2 cellular contexts compared by ENCODE assay signal in the genomic region with DNA sequence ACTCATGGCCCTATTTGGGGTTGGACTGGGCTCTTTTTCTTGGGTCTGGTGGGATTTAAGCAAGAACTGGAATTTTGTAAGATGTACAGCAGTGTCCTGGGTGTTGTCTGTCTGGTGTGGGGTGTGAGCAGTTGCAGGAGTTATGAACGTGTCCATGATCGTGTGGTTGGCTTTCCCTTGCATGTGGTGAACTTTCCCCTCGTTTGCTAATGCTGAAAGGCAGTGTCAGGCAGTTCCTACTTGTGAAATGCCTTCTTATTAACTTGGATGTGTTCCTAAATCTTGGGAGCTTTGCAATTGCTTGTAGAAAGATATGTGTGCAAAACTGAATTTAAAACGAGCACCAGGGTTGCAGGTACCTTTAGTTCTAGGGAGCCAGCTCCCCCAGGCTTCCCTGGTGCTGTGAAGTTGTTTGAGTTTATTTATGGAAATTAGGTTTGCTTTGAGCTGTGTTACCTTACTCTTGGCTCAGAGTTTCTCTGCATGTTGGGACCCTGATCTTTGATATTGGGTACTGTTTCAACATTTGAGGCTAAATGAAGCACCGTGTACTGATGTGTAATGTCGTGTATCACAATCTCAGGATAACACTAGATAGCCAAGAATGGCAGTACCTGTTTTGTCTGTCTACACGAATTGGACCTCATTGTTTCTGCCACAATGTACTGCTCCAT.
TF ChIP-seq lines count a peak whose summit lies in the region.

No MANE protein-coding gene starts in this region.

TF ChIP-seq in A549, 52 proteins besides CTCF, POLR2A, EP300 and RAD21:
- TF ChIP-seq, protein P1, sequence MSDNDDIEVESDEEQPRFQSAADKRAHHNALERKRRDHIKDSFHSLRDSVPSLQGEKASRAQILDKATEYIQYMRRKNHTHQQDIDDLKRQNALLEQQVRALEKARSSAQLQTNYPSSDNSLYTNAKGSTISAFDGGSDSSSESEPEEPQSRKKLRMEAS (IDR thresholded peaks at IDR 0.05), result no peak
- TF ChIP-seq, protein P2, sequence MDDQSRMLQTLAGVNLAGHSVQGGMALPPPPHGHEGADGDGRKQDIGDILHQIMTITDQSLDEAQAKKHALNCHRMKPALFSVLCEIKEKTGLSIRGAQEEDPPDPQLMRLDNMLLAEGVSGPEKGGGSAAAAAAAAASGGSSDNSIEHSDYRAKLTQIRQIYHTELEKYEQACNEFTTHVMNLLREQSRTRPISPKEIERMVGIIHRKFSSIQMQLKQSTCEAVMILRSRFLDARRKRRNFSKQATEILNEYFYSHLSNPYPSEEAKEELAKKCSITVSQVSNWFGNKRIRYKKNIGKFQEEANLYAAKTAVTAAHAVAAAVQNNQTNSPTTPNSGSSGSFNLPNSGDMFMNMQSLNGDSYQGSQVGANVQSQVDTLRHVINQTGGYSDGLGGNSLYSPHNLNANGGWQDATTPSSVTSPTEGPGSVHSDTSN (IDR thresholded peaks at IDR 0.05), result no peak
- TF ChIP-seq CEBPB (IDR thresholded peaks at IDR 0.05), result no peak

TF ChIP-seq in HCT116, 20 proteins besides CTCF, POLR2A, EP300 and RAD21 (continued from another document):
- TF ChIP-seq, protein P3, sequence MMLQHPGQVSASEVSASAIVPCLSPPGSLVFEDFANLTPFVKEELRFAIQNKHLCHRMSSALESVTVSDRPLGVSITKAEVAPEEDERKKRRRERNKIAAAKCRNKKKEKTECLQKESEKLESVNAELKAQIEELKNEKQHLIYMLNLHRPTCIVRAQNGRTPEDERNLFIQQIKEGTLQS (IDR thresholded peaks at IDR 0.05), result no peak
- TF ChIP-seq SIN3A (IDR thresholded peaks at IDR 0.05; ENCODE audit: low read depth), result no peak
- TF ChIP-seq, protein P4, sequence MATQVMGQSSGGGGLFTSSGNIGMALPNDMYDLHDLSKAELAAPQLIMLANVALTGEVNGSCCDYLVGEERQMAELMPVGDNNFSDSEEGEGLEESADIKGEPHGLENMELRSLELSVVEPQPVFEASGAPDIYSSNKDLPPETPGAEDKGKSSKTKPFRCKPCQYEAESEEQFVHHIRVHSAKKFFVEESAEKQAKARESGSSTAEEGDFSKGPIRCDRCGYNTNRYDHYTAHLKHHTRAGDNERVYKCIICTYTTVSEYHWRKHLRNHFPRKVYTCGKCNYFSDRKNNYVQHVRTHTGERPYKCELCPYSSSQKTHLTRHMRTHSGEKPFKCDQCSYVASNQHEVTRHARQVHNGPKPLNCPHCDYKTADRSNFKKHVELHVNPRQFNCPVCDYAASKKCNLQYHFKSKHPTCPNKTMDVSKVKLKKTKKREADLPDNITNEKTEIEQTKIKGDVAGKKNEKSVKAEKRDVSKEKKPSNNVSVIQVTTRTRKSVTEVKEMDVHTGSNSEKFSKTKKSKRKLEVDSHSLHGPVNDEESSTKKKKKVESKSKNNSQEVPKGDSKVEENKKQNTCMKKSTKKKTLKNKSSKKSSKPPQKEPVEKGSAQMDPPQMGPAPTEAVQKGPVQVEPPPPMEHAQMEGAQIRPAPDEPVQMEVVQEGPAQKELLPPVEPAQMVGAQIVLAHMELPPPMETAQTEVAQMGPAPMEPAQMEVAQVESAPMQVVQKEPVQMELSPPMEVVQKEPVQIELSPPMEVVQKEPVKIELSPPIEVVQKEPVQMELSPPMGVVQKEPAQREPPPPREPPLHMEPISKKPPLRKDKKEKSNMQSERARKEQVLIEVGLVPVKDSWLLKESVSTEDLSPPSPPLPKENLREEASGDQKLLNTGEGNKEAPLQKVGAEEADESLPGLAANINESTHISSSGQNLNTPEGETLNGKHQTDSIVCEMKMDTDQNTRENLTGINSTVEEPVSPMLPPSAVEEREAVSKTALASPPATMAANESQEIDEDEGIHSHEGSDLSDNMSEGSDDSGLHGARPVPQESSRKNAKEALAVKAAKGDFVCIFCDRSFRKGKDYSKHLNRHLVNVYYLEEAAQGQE (IDR thresholded peaks at IDR 0.05; ENCODE audit: low read depth), result no peak
- no peak for TF ChIP-seq CBX3 (IDR thresholded peaks at IDR 0.05; ENCODE audit: low read depth)
- TF ChIP-seq JUND (IDR thresholded peaks at IDR 0.05), result no peak
- TF ChIP-seq SP1 (IDR thresholded peaks at IDR 0.05; ENCODE audit: low read depth), result no peak
- TF ChIP-seq YY1 (IDR thresholded peaks at IDR 0.05; ENCODE audit: extremely low read depth, insufficient replicate concordance, low read depth, low read length), result no peak
- TF ChIP-seq FOSL1 (IDR thresholded peaks at IDR 0.05; ENCODE audit: low read depth), result no peak
- TF ChIP-seq, protein P1 (IDR thresholded peaks at IDR 0.05), result no peak
